ENCODE assay signal across 14 cellular contexts in the genomic region with DNA sequence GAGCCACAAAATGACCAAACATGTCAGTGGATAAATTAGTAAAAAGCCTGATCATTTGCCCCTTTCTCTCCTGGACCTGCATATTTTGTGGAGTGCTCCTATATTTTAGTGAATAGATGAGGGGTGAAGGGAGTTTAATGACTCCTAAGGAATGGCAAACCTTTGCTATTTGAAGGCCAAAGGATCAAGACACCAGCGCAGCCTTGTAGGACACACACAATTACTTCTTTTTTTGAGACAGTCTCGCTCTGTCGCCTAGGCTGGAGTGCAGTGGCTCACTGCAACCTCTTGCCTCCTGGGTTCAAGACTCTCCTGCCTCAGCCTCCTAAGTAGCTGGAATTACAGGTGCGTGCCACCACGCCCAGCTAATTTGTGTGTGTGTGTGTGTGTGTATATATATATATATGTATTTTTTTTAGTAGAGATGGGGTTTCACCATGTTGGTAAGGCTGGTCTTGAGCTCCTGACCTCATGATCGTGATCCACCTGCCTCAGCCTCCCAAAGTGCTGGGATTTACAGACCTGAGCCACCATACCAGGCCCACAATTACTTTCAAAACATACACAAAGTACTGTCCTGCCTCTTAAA.
DNase-seq lines count a peak whose midpoint lies in the region; ATAC-seq and TF ChIP-seq lines count a peak whose summit lies in the region.
"Had no signal": no experiment of that assay in that cellular context is flagged by ENCODE, and none has a peak within 500 bp of the region (broad histone marks: within the 10 kb centered on the region; RNA-seq: fewer than 3 reads in every experiment).

No MANE protein-coding gene starts in this region.

- H3K4me1 Mint-ChIP-seq in CD4-positive, alpha-beta T cell (ENCODE audit: low read depth): peaks cover 15% of the 10 kb centered on the region
- H3K4me1 Mint-ChIP-seq in HFFc6 (ENCODE audit: low read depth) (peaks cover 95% of the 10 kb centered on the region), osteocyte (ENCODE audit: unreplicated experiment) (peaks cover 51% of the 10 kb centered on the region)

- H3K27me3 Mint-ChIP-seq in CD4-positive, alpha-beta T cell: no peaks in the 10 kb centered on the region
- H3K27me3 Mint-ChIP-seq in HFFc6 (ENCODE audit: insufficient read depth) (peaks cover 24% of the 10 kb centered on the region), osteocyte (ENCODE audit: unreplicated experiment) (no peaks in the 10 kb centered on the region)

- peaks cover 49% of the 10 kb centered on the region for H3K4me1 ChIP-seq in lower lobe of right lung

- H3K9me3 Mint-ChIP-seq in CD4-positive, alpha-beta T cell: no peaks in the 10 kb centered on the region
- H3K9me3 Mint-ChIP-seq in HFFc6 (peaks cover 5% of the 10 kb centered on the region; the same call in 1 of the 2 replicates), osteocyte (ENCODE audit: unreplicated experiment) (no peaks in the 10 kb centered on the region)

- no peak overlapping the region for H3K4me3 Mint-ChIP-seq in CD4-positive, alpha-beta T cell
- H3K4me3 Mint-ChIP-seq in HFFc6: peak overlapping the region; percentile 26
- no peak overlapping the region for H3K4me3 Mint-ChIP-seq in osteocyte (ENCODE audit: unreplicated experiment)

- H3K4me3 ChIP-seq in coronary artery (no peak overlapping the region), lower lobe of right lung (no peak overlapping the region)
- H3K4me3 ChIP-seq: pancreas had no signal

- H3K36me3 Mint-ChIP-seq in CD4-positive, alpha-beta T cell (ENCODE audit: low read depth): peaks cover 22% of the 10 kb centered on the region
- H3K36me3 Mint-ChIP-seq in HFFc6 (ENCODE audit: low read depth) (peaks cover 40% of the 10 kb centered on the region), osteocyte (ENCODE audit: unreplicated experiment) (peaks cover 28% of the 10 kb centered on the region)

- H3K27ac ChIP-seq in CD4-positive, alpha-beta T cell (ENCODE audit: low read depth, low read length): no peak overlapping the region
- H3K27ac ChIP-seq in coronary artery: peak overlapping the region; percentile 34 to 95
- H3K27ac ChIP-seq in lower lobe of right lung: no peak overlapping the region
- H3K27ac ChIP-seq: pancreas had no signal

- TF ChIP-seq CTCF in CD4-positive, alpha-beta T cell (IDR thresholded peaks at IDR 0.05): no peak
- no peak for TF ChIP-seq CTCF in HFFc6 (IDR thresholded peaks at IDR 0.05)
- no peak for TF ChIP-seq CTCF in coronary artery (IDR thresholded peaks at IDR 0.05)
- TF ChIP-seq CTCF in osteocyte (IDR thresholded peaks at IDR 0.05): no peak
- TF ChIP-seq CTCF in lower lobe of right lung (IDR thresholded peaks at IDR 0.05): no peak

- no peak for DNase-seq in CD4-positive, alpha-beta T cell
- DNase-seq in HFFc6: no peak
- no peak for DNase-seq in coronary artery (ENCODE audit: low spot score)
- no peak for DNase-seq in osteocyte (ENCODE audit: extremely low spot score, unreplicated experiment)
- no peak for DNase-seq in globus pallidus (ENCODE audit: low spot score)
- no peak for DNase-seq in lower lobe of right lung
- DNase-seq: activated T-cell treated with anti-CD3 and anti-CD28 coated beads, Interleukin-2, amount 50 U/mL, for 48 hours; BE2C; KBM-7; NK-92 treated with Interleukin-12 subunit alpha and Interleukin-12 subunit beta, amount 100 ng/mL, for 24 hours; pancreas; stimulated activated CD4-positive, alpha-beta T cell treated with anti-CD3 and anti-CD28 coated beads, Interleukin-12 subunit alpha, Interleukin-12 subunit beta, amount 100 ng/mL, for 4 hours had no signal

- H3K27me3 ChIP-seq in CD4-positive, alpha-beta T cell (ENCODE audit: control insufficient read depth, insufficient read depth, low read length): no peaks in the 10 kb centered on the region
- no peaks in the 10 kb centered on the region for H3K27me3 ChIP-seq in lower lobe of right lung (ENCODE audit: low read depth)
- H3K27me3 ChIP-seq: pancreas had no signal

- intact Hi-C loops in CD4-positive, alpha-beta T cell (cut with DNase I, micrococcal nuclease): loop anchor here in 1 of 2 experiments (5.0 kb wide), 1 partner anchor 62 kb away; the partner anchor contains the start of gene CSNK1A1
- intact Hi-C loops in lower lobe of right lung (cut with DNase I): no loop called here

- peaks cover 22% of the 10 kb centered on the region for H3K36me3 ChIP-seq in lower lobe of right lung

- H3K27ac Mint-ChIP-seq in CD4-positive, alpha-beta T cell: peak overlapping the region; percentile 34
- peak overlapping the region; percentile 99 for H3K27ac Mint-ChIP-seq in HFFc6
- H3K27ac Mint-ChIP-seq in osteocyte (ENCODE audit: unreplicated experiment): peak overlapping the region; percentile 57

- CTCF ChIA-PET in CD4-positive, alpha-beta T cell (lab: Charles Lee): no interaction called here

- POLR2A ChIA-PET in CD4-positive, alpha-beta T cell (lab: Charles Lee): interaction anchor here (0.6 kb wide), 1 partner anchor 71 kb away, joined by 3 read pairs; no protein-coding TSS in a partner anchor

- ATAC-seq in CD4-positive, alpha-beta T cell (ENCODE audit: poor library complexity): no peak
- ATAC-seq in HG03108 (IDR thresholded peaks at IDR 0.05; ENCODE audit: unreplicated experiment): no peak
- no peak for ATAC-seq in HG03025 (IDR thresholded peaks at IDR 0.05; ENCODE audit: low FRiP score, unreplicated experiment)
- ATAC-seq in lower lobe of right lung: no peak
- ATAC-seq: pancreas had no signal

- H3K9me3 ChIP-seq in CD4-positive, alpha-beta T cell (ENCODE audit: control insufficient read depth, low read length): no peaks in the 10 kb centered on the region
- H3K9me3 ChIP-seq in lower lobe of right lung: no peaks in the 10 kb centered on the region
- H3K9me3 ChIP-seq: BE2C, pancreas had no signal

Comparison
In these comparisons a context has a peak if more than half of its experiments do, and no peak if none do; other contexts are left out.
1. H3K27ac ChIP-seq: peak in coronary artery (2 of 2); none in CD4-positive, alpha-beta T cell (single experiment) and lower lobe of right lung (single experiment).
2. H3K27ac Mint-ChIP-seq: peak in every context shown above with its lines; median percentile 99 in HFFc6; 57 in osteocyte; 34 in CD4-positive, alpha-beta T cell.